ENCODE assay signal across 16 cellular contexts in the genomic region with DNA sequence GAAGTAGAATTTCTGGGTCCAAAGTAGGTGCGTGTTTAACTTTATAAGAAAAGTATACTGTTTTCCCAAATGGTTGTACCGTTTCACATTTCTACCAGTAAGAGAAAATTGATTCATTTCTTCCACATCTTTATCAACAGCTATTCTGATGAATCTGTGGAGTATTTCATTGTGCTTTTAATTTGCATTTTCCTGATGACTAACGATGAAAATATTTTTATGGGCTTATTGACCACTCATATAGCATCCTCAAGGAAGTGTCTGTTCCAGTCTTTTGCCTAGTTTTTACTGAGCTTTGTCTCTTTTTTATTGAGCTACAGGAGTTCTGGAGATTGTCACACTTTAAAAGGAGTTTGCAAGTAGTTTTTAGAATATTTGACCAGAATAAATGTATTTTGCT.
DNase-seq lines count a peak whose midpoint lies in the region; ATAC-seq and TF ChIP-seq lines count a peak whose summit lies in the region.
"Had no signal": no experiment of that assay in that cellular context is flagged by ENCODE, and none has a peak within 500 bp of the region (broad histone marks: within the 10 kb centered on the region; RNA-seq: fewer than 3 reads in every experiment).

No MANE protein-coding gene starts in this region.

- POLR2A ChIA-PET in A673 (lab: Charles Lee; ENCODE audit: low non-redundant PET) (no interaction called here), PC-3 (lab: Charles Lee; ENCODE audit: unreplicated experiment) (no interaction called here), PC-9 (lab: Charles Lee; ENCODE audit: unreplicated experiment) (no interaction called here)

- TF ChIP-seq CTCF in A673 (conservative IDR thresholded peaks at IDR 0.05; ENCODE audit: low read depth, low read length) = no peak
- no peak for TF ChIP-seq CTCF in PC-3 (conservative IDR thresholded peaks at IDR 0.05; ENCODE audit: low read depth, low read length)
- no peak for TF ChIP-seq CTCF in PC-9 (conservative IDR thresholded peaks at IDR 0.05)

- H3K36me3 ChIP-seq in A673 (ENCODE audit: insufficient read depth, low read length, poor library complexity, severe bottlenecking) (no peaks in the 10 kb centered on the region), PC-3 (ENCODE audit: low read depth, low read length) (no peaks in the 10 kb centered on the region), PC-9 (ENCODE audit: low read depth) (no peaks in the 10 kb centered on the region)

- no peaks in the 10 kb centered on the region for H3K27me3 ChIP-seq in A673 (replicated peaks; ENCODE audit: insufficient read depth, low read depth, low read length, poor library complexity)
- H3K27me3 ChIP-seq in PC-3 (ENCODE audit: low read length) = no peaks in the 10 kb centered on the region
- no peaks in the 10 kb centered on the region for H3K27me3 ChIP-seq in PC-9 (ENCODE audit: insufficient read depth, low read depth)

- ATAC-seq in PC-3 (peak; percentile 40), HG03095 (IDR thresholded peaks at IDR 0.05; ENCODE audit: unreplicated experiment) (no peak)
- ATAC-seq: GM23338 had no signal

- 0 out of 2 replicates have a peak overlapping the region, but pooled peaks have one; percentile 15 for H3K4me2 ChIP-seq in PC-3 (ENCODE audit: low read length)
- no peak overlapping the region for H3K4me2 ChIP-seq in PC-9
- H3K4me2 ChIP-seq: GM23338, KMS-11 had no signal

- peak; percentile 29 for DNase-seq in A673 (ENCODE audit: low spot score)
- peak; percentile 21 for DNase-seq in H4 (ENCODE audit: low spot score)
- peak; percentile 64 for DNase-seq in PC-3
- DNase-seq in kidney tubule cell (ENCODE audit: low spot score) = peak; percentile 22
- DNase-seq in retina = no peak
- DNase-seq in activated CD4-positive, CD25-positive, alpha-beta regulatory T cell (lab: John Stamatoyannopoulos, UW) = no peak
- DNase-seq in PC-9 = no peak
- DNase-seq: 8988T; AML-193; CD4-positive, alpha-beta memory T cell; DMS79 treated with DMSO at 0.1 percent for 48 hours; GDM1; H9 had no signal

- H3K4me1 ChIP-seq in A673 (ENCODE audit: insufficient read depth, low read length, poor library complexity, severe bottlenecking) (no peaks in the 10 kb centered on the region), PC-3 (ENCODE audit: insufficient read depth, low read length) (peaks cover 8% of the 10 kb centered on the region), PC-9 (replicated peaks; ENCODE audit: insufficient read depth) (no peaks in the 10 kb centered on the region)

- no peaks in the 10 kb centered on the region for H3K79me2 ChIP-seq in PC-3 (ENCODE audit: low read length)
- H3K79me2 ChIP-seq in PC-9 (ENCODE audit: low read depth) = no peaks in the 10 kb centered on the region

- H3K27ac ChIP-seq in A673 (ENCODE audit: low read depth, low read length, poor library complexity, severe bottlenecking) (no peak overlapping the region), PC-3 (ENCODE audit: low read length) (no peak overlapping the region), PC-9 (no peak overlapping the region)
- H3K27ac ChIP-seq: KMS-11 had no signal

- BruUV-seq in A673 (replicated peaks; lab: Mats Ljungman, UMichigan) (no TSS peak), PC-3 (replicated peaks; lab: Mats Ljungman, UMichigan) (no TSS peak), PC-9 (replicated peaks; lab: Mats Ljungman, UMichigan) (no TSS peak)

- H3K9me3 ChIP-seq in A673 (ENCODE audit: low read depth, low read length, poor library complexity, severe bottlenecking) (no peaks in the 10 kb centered on the region), PC-3 (ENCODE audit: low read length) (no peaks in the 10 kb centered on the region), PC-9 (ENCODE audit: insufficient read depth, low read depth) (no peaks in the 10 kb centered on the region)

- H2AFZ ChIP-seq in PC-3 (ENCODE audit: low read length) (no peak overlapping the region), PC-9 (no peak overlapping the region)
- H2AFZ ChIP-seq: GM23338 had no signal

- no peak overlapping the region for H3K9ac ChIP-seq in PC-3 (ENCODE audit: low read length)
- H3K9ac ChIP-seq: KMS-11 had no signal

- CTCF ChIA-PET in A673 (lab: Charles Lee) = no interaction called here
- CTCF ChIA-PET in PC-3 (lab: Charles Lee) = no interaction called here
- CTCF ChIA-PET in PC-9 (lab: Charles Lee) = no interaction called here

- intact Hi-C loops in A673 (cut with micrococcal nuclease; ENCODE audit: unreplicated experiment) = no loop called here
- intact Hi-C loops in PC-3 (cut with micrococcal nuclease) = no loop called here
- intact Hi-C loops in PC-9 (cut with micrococcal nuclease; ENCODE audit: unreplicated experiment) = no loop called here

- H3K9me2 ChIP-seq in PC-3 (replicated peaks; ENCODE audit: low read length) (no peaks in the 10 kb centered on the region), PC-9 (ENCODE audit: insufficient read depth) (no peaks in the 10 kb centered on the region; the same call in 1 of the 2 replicates)

- no peaks in the 10 kb centered on the region for H3F3A ChIP-seq in PC-3 (ENCODE audit: low read length, unreplicated experiment)
- H3F3A ChIP-seq in PC-9 (ENCODE audit: insufficient read depth, low read depth) = no peaks in the 10 kb centered on the region

- no peaks in the 10 kb centered on the region for H4K20me1 ChIP-seq in PC-3 (ENCODE audit: low read length)
- H4K20me1 ChIP-seq in PC-9 (ENCODE audit: insufficient read depth) = no peaks in the 10 kb centered on the region

- H3K4me3 ChIP-seq in A673 (ENCODE audit: low read depth, low read length, poor library complexity, severe bottlenecking) (no peak overlapping the region), PC-3 (ENCODE audit: low read length) (no peak overlapping the region), PC-9 (no peak overlapping the region)
- H3K4me3 ChIP-seq: GM23338 had no signal

Comparison
In these comparisons a context has a peak if more than half of its experiments do, and no peak if none do; other contexts are left out.
1. DNase-seq: peak in A673 (single experiment), H4 (single experiment), PC-3 (single experiment) and kidney tubule cell (single experiment); none in retina (single experiment), activated CD4-positive, CD25-positive, alpha-beta regulatory T cell (0 of 4) and PC-9 (0 of 2).